1 cellular context compared by ENCODE assay signal in genomic region chr6:166642646-166643045, GRCh38.
TF ChIP-seq lines count a peak whose summit lies in the region.

No MANE protein-coding gene starts in this region.

TF ChIP-seq in GM12878, 131 proteins besides CTCF, POLR2A, EP300 and RAD21:
- TF ChIP-seq, protein P1, sequence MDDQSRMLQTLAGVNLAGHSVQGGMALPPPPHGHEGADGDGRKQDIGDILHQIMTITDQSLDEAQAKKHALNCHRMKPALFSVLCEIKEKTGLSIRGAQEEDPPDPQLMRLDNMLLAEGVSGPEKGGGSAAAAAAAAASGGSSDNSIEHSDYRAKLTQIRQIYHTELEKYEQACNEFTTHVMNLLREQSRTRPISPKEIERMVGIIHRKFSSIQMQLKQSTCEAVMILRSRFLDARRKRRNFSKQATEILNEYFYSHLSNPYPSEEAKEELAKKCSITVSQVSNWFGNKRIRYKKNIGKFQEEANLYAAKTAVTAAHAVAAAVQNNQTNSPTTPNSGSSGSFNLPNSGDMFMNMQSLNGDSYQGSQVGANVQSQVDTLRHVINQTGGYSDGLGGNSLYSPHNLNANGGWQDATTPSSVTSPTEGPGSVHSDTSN (IDR thresholded peaks at IDR 0.05; ENCODE audit: insufficient replicate concordance, low read depth, low read length), result no peak
- TF ChIP-seq ZNF207 (IDR thresholded peaks at IDR 0.05; ENCODE audit: borderline replicate concordance) (no peak), JUNB (IDR thresholded peaks at IDR 0.05) (no peak), NBN (IDR thresholded peaks at IDR 0.05) (no peak), IKZF1 (conservative IDR thresholded peaks at IDR 0.05) (no peak)
- TF ChIP-seq, protein P2, sequence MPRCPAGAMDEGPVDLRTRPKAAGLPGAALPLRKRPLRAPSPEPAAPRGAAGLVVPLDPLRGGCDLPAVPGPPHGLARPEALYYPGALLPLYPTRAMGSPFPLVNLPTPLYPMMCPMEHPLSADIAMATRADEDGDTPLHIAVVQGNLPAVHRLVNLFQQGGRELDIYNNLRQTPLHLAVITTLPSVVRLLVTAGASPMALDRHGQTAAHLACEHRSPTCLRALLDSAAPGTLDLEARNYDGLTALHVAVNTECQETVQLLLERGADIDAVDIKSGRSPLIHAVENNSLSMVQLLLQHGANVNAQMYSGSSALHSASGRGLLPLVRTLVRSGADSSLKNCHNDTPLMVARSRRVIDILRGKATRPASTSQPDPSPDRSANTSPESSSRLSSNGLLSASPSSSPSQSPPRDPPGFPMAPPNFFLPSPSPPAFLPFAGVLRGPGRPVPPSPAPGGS (IDR thresholded peaks at IDR 0.05; ENCODE audit: borderline replicate concordance, insufficient read depth, low read depth, low read length, poor library complexity, severe bottlenecking), result peak; percentile 56
TF ChIP-seq in GM12878: peak in this region for 1.
